ENCODE assay signal across 19 cellular contexts in genomic region chr1:180898441-180899219, GRCh38. TPM values are rescaled to one million over a fixed set of nuclear protein-coding genes. Genes with fewer than 3 reads are reported as not detected.
DNase-seq lines count a peak whose midpoint lies in the region; ATAC-seq, FAIRE-seq and TF ChIP-seq lines count a peak whose summit lies in the region.
"Had no signal": no experiment of that assay in that cellular context is flagged by ENCODE, and none has a peak within 500 bp of the region (broad histone marks: within the 10 kb centered on the region; RNA-seq: fewer than 3 reads in every experiment).

No MANE protein-coding gene starts in this region.

- TF ChIP-seq EP300 in HepG2 (IDR thresholded peaks at IDR 0.05; ENCODE audit: low read depth in 2 of 2, low read length in 2 of 2) (no peak), HepG2 (CRISPR knock-in tag; IDR thresholded peaks at IDR 0.05; ENCODE audit: borderline replicate concordance) (no peak)

- H3K9me3 ChIP-seq in BLaER1 (peaks cover 12% of the 10 kb centered on the region; the same call in 1 of the 2 replicates), HepG2 (ENCODE audit: low read length) (no peaks in the 10 kb centered on the region)

- ATAC-seq in HepG2 = peak; percentile 31
- no peak for ATAC-seq in T-cell (replicated peaks in 1 of 4)
- no peak for ATAC-seq in GM18517 (IDR thresholded peaks at IDR 0.05; ENCODE audit: unreplicated experiment)
- ATAC-seq: activated T-helper 17 cell treated with anti-CD3 and anti-CD28 coated beads, Interleukin-2, amount 50 U/mL, for 72 hours; GM12878 had no signal

- H4K20me1 ChIP-seq in BLaER1 = no peaks in the 10 kb centered on the region
- H4K20me1 ChIP-seq in HepG2 (ENCODE audit: insufficient read depth, low read length) = no peaks in the 10 kb centered on the region

- no peak overlapping the region for H3K9ac ChIP-seq in BLaER1
- H3K9ac ChIP-seq in HepG2 (ENCODE audit: insufficient read depth, low read depth, low read length) = no peak overlapping the region

- H3K36me3 ChIP-seq in BLaER1 (no peaks in the 10 kb centered on the region), H7 (replicated peaks; ENCODE audit: control insufficient read depth, insufficient read depth, low read length) (no peaks in the 10 kb centered on the region), HepG2 (replicated peaks in 1 of 2; ENCODE audit: control insufficient read depth in 1 of 2, insufficient read depth in 2 of 2, low read length in 2 of 2) (no peaks in the 10 kb centered on the region)

- H3K4me3 ChIP-seq in BLaER1 (no peak overlapping the region), H7 (ENCODE audit: insufficient read depth, low read depth, low read length) (no peak overlapping the region), HepG2 (replicated peaks in 1 of 3; ENCODE audit: insufficient read depth in 1 of 3, low read depth in 2 of 3, low read length in 3 of 3) (no peak overlapping the region)
- H3K4me3 ChIP-seq: GM12878, lung, skin epidermis had no signal

- H3K4me3 Mint-ChIP-seq in T-cell = no peak overlapping the region
- H3K4me3 Mint-ChIP-seq: activated naive CD8-positive, alpha-beta T cell treated with anti-CD3 and anti-CD28 coated beads, Interleukin-2, amount 10 ng/mL, durations not matched to agents 7 days and 5 days; activated T-helper 17 cell treated with anti-CD3 and anti-CD28 coated beads, Interleukin-2, amount 50 U/mL, for 72 hours had no signal

- intact Hi-C loops in HepG2 (cut with micrococcal nuclease; ENCODE audit: unreplicated experiment) = no loop called here

- H3K27me3 ChIP-seq in BLaER1 (no peaks in the 10 kb centered on the region), H7 (ENCODE audit: control insufficient read depth, insufficient read depth, low read length) (no peaks in the 10 kb centered on the region), HepG2 (ENCODE audit: control insufficient read depth in 1 of 2, insufficient read depth in 2 of 2, low read length in 2 of 2) (peaks cover 0 to 4% of the 10 kb centered on the region in 2 experiments; a peak in 2 of 5 replicates)

- H3K79me2 ChIP-seq in HepG2 (ENCODE audit: insufficient read depth, low read length) = no peaks in the 10 kb centered on the region

- peaks cover 4% of the 10 kb centered on the region for H3K36me3 Mint-ChIP-seq in T-cell

- H3K27ac Mint-ChIP-seq in T-cell = no peak overlapping the region
- H3K27ac Mint-ChIP-seq: activated naive CD8-positive, alpha-beta T cell treated with anti-CD3 and anti-CD28 coated beads, Interleukin-2, amount 10 ng/mL, durations not matched to agents 7 days and 5 days; activated T-helper 17 cell treated with anti-CD3 and anti-CD28 coated beads, Interleukin-2, amount 50 U/mL, for 72 hours had no signal

- H3K4me1 ChIP-seq in BLaER1 (peaks cover 30% of the 10 kb centered on the region), HepG2 (ENCODE audit: insufficient read depth, low read length) (no peaks in the 10 kb centered on the region)

- TF ChIP-seq RAD21 in HepG2 (CRISPR knock-in tag; IDR thresholded peaks at IDR 0.05) = no peak

- H3K27me3 Mint-ChIP-seq in T-cell = peaks cover 0 to 9% of the 10 kb centered on the region in 2 donors

- peaks cover 5 to 8% (median 5%) of the 10 kb centered on the region in 3 donors for H3K4me1 Mint-ChIP-seq in T-cell
- H3K4me1 Mint-ChIP-seq: activated T-helper 17 cell treated with anti-CD3 and anti-CD28 coated beads, Interleukin-2, amount 50 U/mL, for 72 hours had no signal

- H2AFZ ChIP-seq in HepG2 (ENCODE audit: low read length) = no peak overlapping the region

- in situ Hi-C loops in HepG2 (cut with HindIII; ENCODE audit: extremely low pct_ligation_motif_present, low pct_unique_long_range_greater_than_20kb) = no loop called here

- CTCF ChIA-PET in HepG2 (lab: Yijun Ruan, JAX; ENCODE audit: low intra/inter-chr PET ratio, low total read pairs) = no interaction called here
- CTCF ChIA-PET in T-cell (lab: Charles Lee) = interaction anchor here in 1 of 2 donors (0.5 kb wide), 1 partner anchor 527 kb away, joined by 5 read pairs; no protein-coding TSS in a partner anchor

- no peak for TF ChIP-seq POLR2A in HepG2 (IDR thresholded peaks at IDR 0.05; ENCODE audit: insufficient read depth in 1 of 2, low read depth in 2 of 2, low read length in 2 of 2)

- FAIRE-seq in HepG2 (lab: Jason Lieb, UNC) = no peak
- FAIRE-seq: GM12878 had no signal

- no TSS peak for BruUV-seq in HepG2 (replicated peaks; lab: Mats Ljungman, UMichigan)

- no peak for TF ChIP-seq CTCF in HepG2 (CRISPR knock-in tag; IDR thresholded peaks at IDR 0.05)

- peak overlapping the region; percentile 67 for H3K4me2 ChIP-seq in BLaER1
- no peak overlapping the region for H3K4me2 ChIP-seq in HepG2 (ENCODE audit: low read depth, low read length)

- POLR2A ChIA-PET in HepG2 (lab: Yijun Ruan, JAX) (no interaction called here), T-cell (lab: Charles Lee) (interaction anchor here in 1 of 2 donors (0.5 kb wide), 1 partner anchor 797 kb away, joined by 5 read pairs; no protein-coding TSS in a partner anchor)

- H3K27ac ChIP-seq in BLaER1 (no peak overlapping the region), HepG2 (ENCODE audit: extremely low read length, insufficient read depth, low read length) (no peak overlapping the region)
- H3K27ac ChIP-seq: epithelial cell of prostate, skin epidermis had no signal

- peaks cover 0 to 3% (median 0%) of the 10 kb centered on the region in 3 donors for H3K9me3 Mint-ChIP-seq in T-cell

- 33% methylated on average over 5 of the region's 5 CpGs for WGBS in HepG2 (ENCODE audit: low lambda C conversion rate)

- DNase-seq in H7 (peak; percentile 74), fibroblast of peridontal ligament (ENCODE audit: extremely low read depth) (peak; percentile 19), HepG2 (ENCODE audit: low spot score) (no peak), T-cell (no peak), GOT3 (lab: John Stamatoyannopoulos, UW) (no peak)
- DNase-seq: activated naive CD8-positive, alpha-beta T cell treated with anti-CD3 and anti-CD28 coated beads, Interleukin-2, amount 10 ng/mL, durations not matched to agents 7 days and 5 days; GDM1; NCI-H1417 treated with DMSO at 0.1 percent for 48 hours; NCI-H510A; OCI-M1; posterior cingulate gyrus; stimulated activated CD8-positive, alpha-beta memory T cell treated with anti-CD3 and anti-CD28 coated beads, Interleukin-4, amount 100 ng/mL, for 48 hours had no signal

TF ChIP-seq in HepG2, 621 proteins besides CTCF, POLR2A, EP300 and RAD21 (continues in another document):
- TF ChIP-seq ZNF180 (CRISPR knock-in tag; IDR thresholded peaks at IDR 0.05; ENCODE audit: borderline replicate concordance, low read depth) = no peak
- TF ChIP-seq TGIF2 (CRISPR knock-in tag; IDR thresholded peaks at IDR 0.05) = no peak
- TF ChIP-seq NFKB2 (CRISPR knock-in tag; IDR thresholded peaks at IDR 0.05; ENCODE audit: borderline replicate concordance) = no peak
- no peak for TF ChIP-seq HHEX (CRISPR knock-in tag; IDR thresholded peaks at IDR 0.05)
- no peak for TF ChIP-seq SATB2 (CRISPR knock-in tag; IDR thresholded peaks at IDR 0.05)
- TF ChIP-seq ZNF879 (CRISPR knock-in tag; IDR thresholded peaks at IDR 0.05) = no peak
- no peak for TF ChIP-seq ZNF773 (CRISPR knock-in tag; IDR thresholded peaks at IDR 0.05; ENCODE audit: borderline replicate concordance)
- TF ChIP-seq ELF1 (CRISPR knock-in tag; IDR thresholded peaks at IDR 0.05) = no peak
- no peak for TF ChIP-seq ZNF383 (CRISPR knock-in tag; IDR thresholded peaks at IDR 0.05; ENCODE audit: borderline replicate concordance)
- no peak for TF ChIP-seq ETV6 (CRISPR knock-in tag; conservative IDR thresholded peaks at IDR 0.05)
- no peak for TF ChIP-seq ZNF329 (CRISPR knock-in tag; IDR thresholded peaks at IDR 0.05; ENCODE audit: low read depth)
- no peak for TF ChIP-seq HIC2 (CRISPR knock-in tag; IDR thresholded peaks at IDR 0.05; ENCODE audit: low read depth)
- TF ChIP-seq ARHGAP35 (CRISPR knock-in tag; IDR thresholded peaks at IDR 0.05; ENCODE audit: borderline replicate concordance) = no peak

RNA-seq across cellular contexts. Expression of gene KIAA1614, which starts 14.1 kb away (rescaled TPM):
- 1.1 and 3.4 TPM in 2 replicates for total RNA-seq in H7 (2014; rRNA removed; shearing (Covaris generic))
- 0.32 and 0.77 TPM in 2 replicates for total RNA-seq in HepG2 (2016; rRNA removed; fragmentation: Illumina TruSeq; extraction: Trizol)
- total RNA-seq in HepG2 (2016; cell fraction: cytosol; rRNA removed; fragmentation: Illumina TruSeq; extraction: Trizol; ENCODE audit: low read depth) = 0.10 TPM in 1 of 2 replicates, not detected in the other
- 0.16 and 0.17 TPM in 2 replicates for total RNA-seq in HepG2 (2016; cell fraction: insoluble cytoplasmic fraction; rRNA removed; fragmentation: Illumina TruSeq; extraction: Trizol)
- total RNA-seq in HepG2 (2016; cell fraction: membrane; rRNA removed; fragmentation: Illumina TruSeq; extraction: Trizol) = 0.46 and 0.52 TPM in 2 replicates
- 0.43 and 0.81 TPM in 2 replicates for total RNA-seq in HepG2 (2016; cell fraction: nucleus; rRNA removed; fragmentation: Illumina TruSeq; extraction: Trizol)
- 0.12 and 0.15 TPM in 2 replicates for polyA plus RNA-seq in HepG2 (2011; rRNA removed)
- polyA plus RNA-seq in HepG2 (2011; cell fraction: cytosol; rRNA removed) = 0.27 TPM in 2 replicates
- 0.16 and 0.48 TPM in 2 replicates for polyA plus RNA-seq in HepG2 (2011; cell fraction: nucleus; rRNA removed)
- 0.40 and 0.48 TPM in 2 replicates for polyA plus RNA-seq in HepG2 (2012)
- polyA plus RNA-seq in HepG2 (2016; cell fraction: cytosol; fragmentation: Illumina TruSeq; extraction: Trizol; ENCODE audit: low read depth) = 0.06 and 0.26 TPM in 2 replicates
- 0.17 and 0.20 TPM in 2 replicates for polyA plus RNA-seq in HepG2 (2016; cell fraction: insoluble cytoplasmic fraction; fragmentation: Illumina TruSeq; extraction: Trizol; ENCODE audit: low read depth)
- 0.09 and 0.14 TPM in 2 replicates for polyA plus RNA-seq in HepG2 (2016; cell fraction: membrane; fragmentation: Illumina TruSeq; extraction: Trizol; ENCODE audit: low read depth)
- 0.11 and 0.16 TPM in 2 replicates for polyA plus RNA-seq in HepG2 (2016; cell fraction: nucleus; fragmentation: Illumina TruSeq; extraction: Trizol; ENCODE audit: insufficient read depth, low read depth)
- polyA minus RNA-seq in HepG2 (2011; rRNA and poly(A)+ RNA removed; ENCODE audit: low replicate concordance) = 0.44 and 0.48 TPM in 2 replicates
- not detected in 2 replicates for polyA minus RNA-seq in HepG2 (2011; cell fraction: cytosol; rRNA and poly(A)+ RNA removed)
- polyA minus RNA-seq in HepG2 (2011; cell fraction: nucleus; rRNA and poly(A)+ RNA removed) = 0.12 and 0.26 TPM in 2 replicates
- under 1 TPM; 0.05 to 0.38 (median 0.20) TPM for total RNA-seq in T-cell

Comparison
In these comparisons a context has a peak if more than half of its experiments do, and no peak if none do; other contexts are left out.
1. DNase-seq: peak in H7 (single experiment) and fibroblast of peridontal ligament (single experiment); none in HepG2 (single experiment), T-cell (0 of 34) and GOT3 (single experiment).